In the genomic region with DNA sequence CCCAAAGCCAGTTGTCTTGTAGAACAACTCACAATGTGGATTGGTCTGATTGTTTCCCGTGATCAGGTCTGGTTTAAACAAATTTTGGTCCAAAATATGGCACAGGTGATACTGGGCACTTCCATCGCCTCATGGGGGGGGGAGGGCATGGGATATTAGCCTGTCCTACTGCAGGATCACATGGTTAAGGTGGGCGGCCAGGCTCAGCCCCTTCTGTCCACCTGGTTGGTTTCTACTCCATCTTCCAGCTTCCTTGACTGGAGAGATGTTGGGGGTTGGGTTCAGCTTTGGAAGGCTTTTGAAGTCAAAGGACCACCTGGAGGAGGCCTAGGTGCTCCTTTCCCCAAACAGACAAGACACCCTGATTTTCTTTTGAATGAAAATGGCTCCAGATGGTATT, we compare ENCODE assay signal across 1 cellular context.
TF ChIP-seq lines count a peak whose summit lies in the region.

No MANE protein-coding gene starts in this region.

TF ChIP-seq in HepG2, 621 proteins besides CTCF, POLR2A, EP300 and RAD21:
- TF ChIP-seq NKX3-1 (CRISPR knock-in tag; IDR thresholded peaks at IDR 0.05) (no peak), FOXJ3 (CRISPR knock-in tag; IDR thresholded peaks at IDR 0.05; ENCODE audit: borderline replicate concordance) (no peak), ARNT2 (CRISPR knock-in tag; IDR thresholded peaks at IDR 0.05; ENCODE audit: low read depth) (no peak), BCL6 (CRISPR knock-in tag; IDR thresholded peaks at IDR 0.05) (no peak), FOSL1 (CRISPR knock-in tag; IDR thresholded peaks at IDR 0.05; ENCODE audit: borderline replicate concordance) (no peak), NCOR1 (IDR thresholded peaks at IDR 0.05; ENCODE audit: borderline replicate concordance, low read length) (no peak), ZNF484 (CRISPR knock-in tag; IDR thresholded peaks at IDR 0.05; ENCODE audit: borderline replicate concordance, low read depth) (no peak)
- TF ChIP-seq, protein P1, sequence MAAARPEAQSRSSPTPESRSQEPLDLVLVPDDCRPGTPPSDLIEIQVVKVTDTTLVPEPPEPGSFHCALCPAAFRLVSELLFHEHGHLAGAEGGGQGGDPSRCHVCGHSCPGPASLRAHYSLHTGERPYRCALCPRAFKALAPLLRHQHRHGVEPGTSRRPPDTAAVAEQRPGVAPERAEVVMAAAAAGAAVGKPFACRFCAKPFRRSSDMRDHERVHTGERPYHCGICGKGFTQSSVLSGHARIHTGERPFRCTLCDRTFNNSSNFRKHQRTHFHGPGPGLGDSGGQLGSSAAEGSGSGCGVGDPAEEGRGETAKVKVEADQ (CRISPR knock-in tag; IDR thresholded peaks at IDR 0.05; ENCODE audit: borderline replicate concordance) = no peak
